In genomic region chr5:55540024-55540423, GRCh38 we compare ENCODE assay signal across 14 cellular contexts. TPM values are rescaled to one million over a fixed set of nuclear protein-coding genes. Genes with fewer than 3 reads are reported as not detected.
DNase-seq lines count a peak whose midpoint lies in the region; ATAC-seq and TF ChIP-seq lines count a peak whose summit lies in the region.
"Had no signal": no experiment of that assay in that cellular context is flagged by ENCODE, and none has a peak within 500 bp of the region (broad histone marks: within the 10 kb centered on the region; RNA-seq: fewer than 3 reads in every experiment).

No MANE protein-coding gene starts in this region.

- H3K9ac ChIP-seq in mammary epithelial cell (ENCODE audit: insufficient read depth, low read length) (no peak overlapping the region), adipocyte (ENCODE audit: low read length) (no peak overlapping the region)

- no peaks in the 10 kb centered on the region for H3K4me1 Mint-ChIP-seq in MCF 10A (ENCODE audit: insufficient read depth, unreplicated experiment)

- H3K27me3 Mint-ChIP-seq in MCF 10A (ENCODE audit: insufficient read depth, unreplicated experiment), result no peaks in the 10 kb centered on the region
- H3K27me3 Mint-ChIP-seq: IgD-negative memory B cell, type B pancreatic cell had no signal

- H3K4me2 ChIP-seq in mammary epithelial cell (ENCODE audit: insufficient read depth, low read depth, low read length), result no peak overlapping the region

- TF ChIP-seq CTCF in mammary epithelial cell (conservative IDR thresholded peaks at IDR 0.05 in 1 of 2, IDR thresholded peaks at IDR 0.05 in 1 of 2; ENCODE audit: extremely low read depth in 1 of 2, insufficient read depth in 1 of 2, low read depth in 1 of 2, low read length in 2 of 2) (no peak), MCF 10A (IDR thresholded peaks at IDR 0.05; ENCODE audit: unreplicated experiment) (no peak)

- no peak overlapping the region for H2AFZ ChIP-seq in mammary epithelial cell (ENCODE audit: low read depth, low read length)

- no peak overlapping the region for H3K4me3 Mint-ChIP-seq in MCF 10A (ENCODE audit: unreplicated experiment)
- H3K4me3 Mint-ChIP-seq: type B pancreatic cell had no signal

- dilution Hi-C loops in mammary epithelial cell (cut with HindIII; ENCODE audit: low sequenced_read_pairs), result no loop called here

- CTCF ChIA-PET in mammary epithelial cell (lab: Charles Lee; ENCODE audit: low non-redundant PET), result no interaction called here
- CTCF ChIA-PET in MCF 10A (lab: Yijun Ruan, JAX), result no interaction called here

- intact Hi-C loops in mammary epithelial cell (cut with micrococcal nuclease), result no loop called here
- intact Hi-C loops in MCF 10A (cut with micrococcal nuclease), result no loop called here

- BruUV-seq in mammary epithelial cell (replicated peaks; lab: Mats Ljungman, UMichigan) (no TSS peak), MCF 10A (replicated peaks; lab: Mats Ljungman, UMichigan) (no TSS peak)

- no peaks in the 10 kb centered on the region for H3K9me3 Mint-ChIP-seq in MCF 10A (ENCODE audit: unreplicated experiment)
- H3K9me3 Mint-ChIP-seq: IgD-negative memory B cell, type B pancreatic cell had no signal

- H3K4me1 ChIP-seq in mammary epithelial cell (ENCODE audit: insufficient read depth, low read length), result peaks cover 6% of the 10 kb centered on the region
- H3K4me1 ChIP-seq in adipocyte (ENCODE audit: control insufficient read depth, insufficient read depth, low read length), result peaks cover 18% of the 10 kb centered on the region

- WGBS in mammary epithelial cell (ENCODE audit: low coverage, missing lambda C conversion rate), result 93% methylated on average over 1 of the region's 1 CpG

- DNase-seq in mammary epithelial cell (peak; percentile 40), MCF 10A (ENCODE audit: unreplicated experiment) (no peak), HS-5 (ENCODE audit: low read depth) (peak; percentile 26), adipocyte (ENCODE audit: low read depth) (peak; percentile 54), DMS 273 (lab: John Stamatoyannopoulos, UW; ENCODE audit: unreplicated experiment) (no peak), left lobe of liver (ENCODE audit: low spot score) (no peak)
- DNase-seq: dermis blood vessel endothelial cell, glutamatergic neuron, left lung, NCI-H1694 treated with DMSO at 0.1 percent for 48 hours had no signal

- ATAC-seq in HG02840 (IDR thresholded peaks at IDR 0.05; ENCODE audit: low FRiP score, unreplicated experiment), result no peak
- ATAC-seq in left lobe of liver, result no peak
- no peak for ATAC-seq in HG03565 (IDR thresholded peaks at IDR 0.05; ENCODE audit: unreplicated experiment)
- ATAC-seq: left lung had no signal

- H3K36me3 ChIP-seq in mammary epithelial cell (ENCODE audit: insufficient read depth, low read length), result no peaks in the 10 kb centered on the region
- H3K36me3 ChIP-seq in adipocyte (ENCODE audit: control insufficient read depth, insufficient read depth, low read length, severe bottlenecking), result no peaks in the 10 kb centered on the region
- H3K36me3 ChIP-seq: left lung had no signal

- no peaks in the 10 kb centered on the region for H3K9me3 ChIP-seq in mammary epithelial cell (replicated peaks; ENCODE audit: insufficient read depth, low read length)
- no peaks in the 10 kb centered on the region for H3K9me3 ChIP-seq in adipocyte (ENCODE audit: control insufficient read depth, low read length)
- H3K9me3 ChIP-seq: left lung had no signal

- no peaks in the 10 kb centered on the region for H3K79me2 ChIP-seq in mammary epithelial cell (ENCODE audit: insufficient read depth, low read length)

- H3K27me3 ChIP-seq in mammary epithelial cell (ENCODE audit: insufficient read depth, low read length) (no peaks in the 10 kb centered on the region), adipocyte (replicated peaks; ENCODE audit: control insufficient read depth, insufficient read depth, low read length) (no peaks in the 10 kb centered on the region)

- no peaks in the 10 kb centered on the region for H4K20me1 ChIP-seq in mammary epithelial cell (ENCODE audit: insufficient read depth, low read length)

- in situ Hi-C loops in mammary epithelial cell (cut with MboI; ENCODE audit: low sequenced_read_pairs in 2 of 2), result no loop called here

- H3K27ac ChIP-seq in mammary epithelial cell (ENCODE audit: insufficient read depth, low read depth, low read length), result no peak overlapping the region
- H3K27ac ChIP-seq: left lung had no signal

- no peak overlapping the region for H3K27ac Mint-ChIP-seq in MCF 10A (ENCODE audit: low read depth, unreplicated experiment)
- H3K27ac Mint-ChIP-seq: type B pancreatic cell had no signal

- H3K4me3 ChIP-seq in mammary epithelial cell (replicated peaks in 1 of 3; ENCODE audit: insufficient read depth in 1 of 3, low read depth in 2 of 3, low read length in 3 of 3) (no peak overlapping the region), adipocyte (ENCODE audit: low read length) (no peak overlapping the region)
- H3K4me3 ChIP-seq: left lung had no signal

- POLR2A ChIA-PET in MCF 10A (lab: Yijun Ruan, JAX), result no interaction called here

- no peaks in the 10 kb centered on the region for H3K36me3 Mint-ChIP-seq in MCF 10A (ENCODE audit: insufficient read depth, unreplicated experiment)
- H3K36me3 Mint-ChIP-seq: IgD-negative memory B cell, type B pancreatic cell had no signal

RNA-seq across cellular contexts. Expression of gene PLPP1, which starts 5.3 kb away (rescaled TPM):
- 100 to 1,000 TPM in 1 of 2 donors, 10 to 100 TPM in 1; 18.8 to 122 TPM for total RNA-seq in mammary epithelial cell
- polyA plus RNA-seq in mammary epithelial cell, result 18.3 TPM
- 9.1 TPM for polyA minus RNA-seq in mammary epithelial cell
- 7.5 and 10.4 TPM in 2 replicates for total RNA-seq in MCF 10A (2022)
- total RNA-seq in left lobe of liver, result 24.5 TPM

Comparison
In these comparisons a context has a peak if more than half of its experiments do, and no peak if none do; other contexts are left out.
1. DNase-seq: peak in mammary epithelial cell (single experiment), HS-5 (single experiment) and adipocyte (single experiment); none in MCF 10A (single experiment), DMS 273 (single experiment) and left lobe of liver (single experiment).